8 cellular contexts compared by ENCODE assay signal in genomic region chr16:11100239-11100750, GRCh38.
A peak's percentile ranks its signal among the peaks of the same experiment; 100 is the strongest.
DNase-seq lines count a peak whose midpoint lies in the region; ATAC-seq and TF ChIP-seq lines count a peak whose summit lies in the region.

No MANE protein-coding gene starts in this region.

- H3K4me3 ChIP-seq in WI38 (ENCODE audit: low read depth, low read length) (no peak overlapping the region), retinal pigment epithelial cell (ENCODE audit: low read length) (no peak overlapping the region)

- ATAC-seq in HG02763 (IDR thresholded peaks at IDR 0.05; ENCODE audit: unreplicated experiment) (peak; percentile 48), GM21529 (IDR thresholded peaks at IDR 0.05; ENCODE audit: unreplicated experiment) (no peak)

- DNase-seq in GM10266 (ENCODE audit: extremely low spot score) (peak; percentile 70), globus pallidus (ENCODE audit: low spot score) (peak; percentile 8), retinal pigment epithelial cell (ENCODE audit: low read depth) (peak; percentile 72), COLO829 (ENCODE audit: low spot score) (no peak), NCI-H1930 (lab: John Stamatoyannopoulos, UW) (no peak)

- TF ChIP-seq CTCF in GM10266 (IDR thresholded peaks at IDR 0.05; ENCODE audit: control insufficient read depth, insufficient read depth, low read depth, missing control alignments) (peak; percentile 24), WI38 (IDR thresholded peaks at IDR 0.05; ENCODE audit: low read depth, low read length) (peak; percentile 45), retinal pigment epithelial cell (conservative IDR thresholded peaks at IDR 0.05; ENCODE audit: low read depth, low read length) (peak; percentile 49)

Comparison
In these comparisons a context has a peak if more than half of its experiments do, and no peak if none do; other contexts are left out.
1. DNase-seq: peak in GM10266 (single experiment), globus pallidus (single experiment) and retinal pigment epithelial cell (single experiment); none in COLO829 (single experiment) and NCI-H1930 (0 of 2).
2. Peak in every context shown above with its lines, with median percentiles within 50 percentile points of each other: CTCF ChIP-seq.